In the genomic region with DNA sequence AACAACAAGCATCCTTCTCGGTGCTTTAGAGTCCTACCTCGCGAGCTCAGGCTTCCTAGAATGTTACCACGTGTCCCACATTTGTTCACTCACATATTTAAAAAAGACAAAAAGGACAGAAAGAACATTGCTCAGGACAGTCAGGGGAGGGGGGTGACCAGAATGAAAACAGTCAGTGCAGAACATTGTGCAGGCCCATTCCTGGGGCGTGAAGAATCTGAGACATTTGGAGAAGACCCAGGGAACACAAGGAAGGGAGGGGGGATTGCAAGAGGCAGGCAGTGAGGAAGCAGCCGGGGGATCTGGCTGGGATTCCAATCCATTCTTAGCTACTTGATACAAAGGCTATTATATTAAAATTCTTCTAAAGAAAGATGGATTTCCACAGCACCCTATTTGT, we compare ENCODE assay signal across 18 cellular contexts.
DNase-seq lines count a peak whose midpoint lies in the region; ATAC-seq and TF ChIP-seq lines count a peak whose summit lies in the region.
"Had no signal": no experiment of that assay in that cellular context is flagged by ENCODE, and none has a peak within 500 bp of the region (broad histone marks: within the 10 kb centered on the region; RNA-seq: fewer than 3 reads in every experiment).

No MANE protein-coding gene starts in this region.

- H3K9me3 ChIP-seq in skeletal muscle satellite cell (replicated peaks; ENCODE audit: low read length), result no peaks in the 10 kb centered on the region
- H3K9me3 ChIP-seq: BLaER1 had no signal

- H3K9me2 ChIP-seq in GM23338 (ENCODE audit: insufficient read depth), result 0 out of 2 replicates have a peak, but pooled peaks cover 9% of the 10 kb centered on the region

- intact Hi-C loops in left ventricle myocardium superior (cut with micrococcal nuclease), result no loop called here

- CTCF ChIA-PET in activated CD8-positive, alpha-beta memory T cell treated with anti-CD3 and anti-CD28 coated beads, Interleukin-2, amount 10 ng/mL, durations not matched to agents 7 days and 5 days (lab: Charles Lee), result interaction anchor here (0.9 kb wide), 1 partner anchor 15 kb away, joined by 3 read pairs; no protein-coding TSS in a partner anchor

- no peaks in the 10 kb centered on the region for H3K4me1 ChIP-seq in GM23338 (ENCODE audit: insufficient read depth)
- H3K4me1 ChIP-seq in skeletal muscle satellite cell (ENCODE audit: control insufficient read depth, insufficient read depth, low read length), result peaks cover 14% of the 10 kb centered on the region

- DNase-seq in GM23338 (ENCODE audit: low spot score) (no peak), choroid plexus epithelial cell (ENCODE audit: low read depth) (peak; percentile 61), left ventricle myocardium superior (peak; percentile 29), SW 1271 (lab: John Stamatoyannopoulos, UW) (no peak), osteocyte (ENCODE audit: extremely low spot score, unreplicated experiment) (no peak)
- no peak for DNase-seq in activated CD8-positive, alpha-beta memory T cell treated with anti-CD3 and anti-CD28 coated beads, Interleukin-2, amount 10 ng/mL, durations not matched to agents 7 days and 5 days
- no peak for DNase-seq in effector CD8-positive, alpha-beta T cell (lab: John Stamatoyannopoulos, UW)
- DNase-seq: activated CD4-positive, alpha-beta T cell treated with anti-CD3 and anti-CD28 coated beads for 36 hours; activated naive CD4-positive, alpha-beta T cell treated with anti-CD3 and anti-CD28 coated beads for 36 hours; Kasumi-1; NCI-H1436 treated with DMSO at 0.1 percent for 48 hours; NCI-H226; SHP77; stimulated activated CD4-positive, alpha-beta T cell treated with anti-CD3 and anti-CD28 coated beads, Interleukin-15, amount 100 ng/mL, for 24 hours; stomach had no signal

- H3K9ac ChIP-seq in skeletal muscle satellite cell (ENCODE audit: low read depth, low read length), result peak overlapping the region; percentile 11
- H3K9ac ChIP-seq: BLaER1 had no signal

- H3K36me3 Mint-ChIP-seq in GM23338 (ENCODE audit: low read depth) (no peaks in the 10 kb centered on the region; the same call in 2 of the 3 replicates), osteocyte (ENCODE audit: unreplicated experiment) (no peaks in the 10 kb centered on the region)
- H3K36me3 Mint-ChIP-seq in activated CD8-positive, alpha-beta memory T cell treated with anti-CD3 and anti-CD28 coated beads, Interleukin-2, amount 10 ng/mL, durations not matched to agents 7 days and 5 days, result peaks cover 5% of the 10 kb centered on the region

- H3F3A ChIP-seq in GM23338 (replicated peaks; ENCODE audit: low read depth), result no peaks in the 10 kb centered on the region

- H3K27me3 Mint-ChIP-seq in GM23338 (ENCODE audit: insufficient read depth, low read depth, poor library complexity), result peaks cover 1% of the 10 kb centered on the region
- H3K27me3 Mint-ChIP-seq in activated CD8-positive, alpha-beta memory T cell treated with anti-CD3 and anti-CD28 coated beads, Interleukin-2, amount 10 ng/mL, durations not matched to agents 7 days and 5 days, result no peaks in the 10 kb centered on the region
- no peaks in the 10 kb centered on the region for H3K27me3 Mint-ChIP-seq in osteocyte (ENCODE audit: unreplicated experiment)

- H3K27ac ChIP-seq in GM23338 (ENCODE audit: low read depth), result no peak overlapping the region
- H3K27ac ChIP-seq: BLaER1, stomach had no signal

- H3K79me2 ChIP-seq in GM23338 (replicated peaks; ENCODE audit: insufficient read depth), result no peaks in the 10 kb centered on the region

- H3K9me3 Mint-ChIP-seq in GM23338 (no peaks in the 10 kb centered on the region), osteocyte (ENCODE audit: unreplicated experiment) (peaks cover 3% of the 10 kb centered on the region)
- H3K9me3 Mint-ChIP-seq in activated CD8-positive, alpha-beta memory T cell treated with anti-CD3 and anti-CD28 coated beads, Interleukin-2, amount 10 ng/mL, durations not matched to agents 7 days and 5 days (ENCODE audit: low read depth), result peaks cover 3% of the 10 kb centered on the region
- H3K9me3 Mint-ChIP-seq: activated naive CD4-positive, alpha-beta T cell treated with anti-CD3 and anti-CD28 coated beads for 36 hours; T-helper 2 cell treated with Interferon-gamma antibody and Interleukin-4, amounts not matched to agents 5 μg/mL and 100 μg/mL, for 36 hours had no signal

- H4K20me1 ChIP-seq in GM23338 (replicated peaks; ENCODE audit: insufficient read depth), result no peaks in the 10 kb centered on the region
- H4K20me1 ChIP-seq: BLaER1 had no signal

- no peak overlapping the region for H3K4me3 Mint-ChIP-seq in GM23338
- no peak overlapping the region for H3K4me3 Mint-ChIP-seq in activated CD8-positive, alpha-beta memory T cell treated with anti-CD3 and anti-CD28 coated beads, Interleukin-2, amount 10 ng/mL, durations not matched to agents 7 days and 5 days
- H3K4me3 Mint-ChIP-seq in osteocyte (ENCODE audit: unreplicated experiment), result no peak overlapping the region
- H3K4me3 Mint-ChIP-seq: activated CD4-positive, alpha-beta T cell treated with anti-CD3 and anti-CD28 coated beads for 36 hours; activated naive CD4-positive, alpha-beta T cell treated with anti-CD3 and anti-CD28 coated beads for 36 hours; T-helper 2 cell treated with Interferon-gamma antibody and Interleukin-4, amounts not matched to agents 5 μg/mL and 100 μg/mL, for 36 hours had no signal

- ATAC-seq in GM23338 (no peak), left ventricle myocardium superior (peak; percentile 93)
- ATAC-seq in activated CD8-positive, alpha-beta memory T cell treated with anti-CD3 and anti-CD28 coated beads, Interleukin-2, amount 10 ng/mL, durations not matched to agents 7 days and 5 days, result no peak
- ATAC-seq: activated CD4-positive, alpha-beta T cell treated with anti-CD3 and anti-CD28 coated beads for 36 hours had no signal

- no peaks in the 10 kb centered on the region for H3K27me3 ChIP-seq in GM23338 (ENCODE audit: insufficient read depth)
- H3K27me3 ChIP-seq in skeletal muscle satellite cell (ENCODE audit: control insufficient read depth, insufficient read depth, low read length), result no peaks in the 10 kb centered on the region
- H3K27me3 ChIP-seq: BLaER1, stomach had no signal

- H3K27ac Mint-ChIP-seq in GM23338, result no peak overlapping the region
- no peak overlapping the region for H3K27ac Mint-ChIP-seq in activated CD8-positive, alpha-beta memory T cell treated with anti-CD3 and anti-CD28 coated beads, Interleukin-2, amount 10 ng/mL, durations not matched to agents 7 days and 5 days
- no peak overlapping the region for H3K27ac Mint-ChIP-seq in osteocyte (ENCODE audit: unreplicated experiment)
- H3K27ac Mint-ChIP-seq: activated CD4-positive, alpha-beta T cell treated with anti-CD3 and anti-CD28 coated beads for 36 hours; activated naive CD4-positive, alpha-beta T cell treated with anti-CD3 and anti-CD28 coated beads for 36 hours; T-helper 2 cell treated with Interferon-gamma antibody and Interleukin-4, amounts not matched to agents 5 μg/mL and 100 μg/mL, for 36 hours had no signal

- no peak overlapping the region for H3K4me3 ChIP-seq in GM23338
- H3K4me3 ChIP-seq in choroid plexus epithelial cell (ENCODE audit: low read depth, low read length), result no peak overlapping the region
- no peak overlapping the region for H3K4me3 ChIP-seq in skeletal muscle satellite cell (ENCODE audit: low read length)
- H3K4me3 ChIP-seq: BLaER1, stomach had no signal

- no peak overlapping the region for H3K4me2 ChIP-seq in GM23338
- no peak overlapping the region for H3K4me2 ChIP-seq in skeletal muscle satellite cell (ENCODE audit: low read length)
- H3K4me2 ChIP-seq: BLaER1 had no signal

- 0 out of 2 replicates have a peak overlapping the region, but pooled peaks have one; percentile 43 for H2AFZ ChIP-seq in GM23338

- H3K4me1 Mint-ChIP-seq in GM23338 (peaks cover 8% of the 10 kb centered on the region), osteocyte (ENCODE audit: unreplicated experiment) (peaks cover 31% of the 10 kb centered on the region)
- peaks cover 14% of the 10 kb centered on the region for H3K4me1 Mint-ChIP-seq in activated CD8-positive, alpha-beta memory T cell treated with anti-CD3 and anti-CD28 coated beads, Interleukin-2, amount 10 ng/mL, durations not matched to agents 7 days and 5 days

- H3K36me3 ChIP-seq in GM23338 (ENCODE audit: insufficient read depth), result no peaks in the 10 kb centered on the region; the same call in 1 of the 2 replicates
- H3K36me3 ChIP-seq in skeletal muscle satellite cell (ENCODE audit: insufficient read depth, low read length), result no peaks in the 10 kb centered on the region
- H3K36me3 ChIP-seq: BLaER1, stomach had no signal

- TF ChIP-seq CTCF in GM23338 (conservative IDR thresholded peaks at IDR 0.05; ENCODE audit: low read depth in 2 of 2) (no peak), choroid plexus epithelial cell (conservative IDR thresholded peaks at IDR 0.05; ENCODE audit: low read depth, low read length) (no peak), osteocyte (IDR thresholded peaks at IDR 0.05) (no peak)

TF ChIP-seq in GM23338, 12 proteins besides CTCF, POLR2A, EP300 and RAD21 (continues in another document):
- no peak for TF ChIP-seq ZNF114 (CRISPR knock-in tag; IDR thresholded peaks at IDR 0.05)
- no peak for TF ChIP-seq JUNB (IDR thresholded peaks at IDR 0.05; ENCODE audit: unreplicated experiment)

Comparison
In these comparisons a context has a peak if more than half of its experiments do, and no peak if none do; other contexts are left out.
1. DNase-seq: peak in choroid plexus epithelial cell (single experiment) and left ventricle myocardium superior (single experiment); none in GM23338 (single experiment), SW 1271 (0 of 2), activated CD8-positive, alpha-beta memory T cell treated with anti-CD3 and anti-CD28 coated beads, Interleukin-2, amount 10 ng/mL, durations not matched to agents 7 days and 5 days (single experiment), osteocyte (single experiment) and effector CD8-positive, alpha-beta T cell (single experiment).